In the genomic region with DNA sequence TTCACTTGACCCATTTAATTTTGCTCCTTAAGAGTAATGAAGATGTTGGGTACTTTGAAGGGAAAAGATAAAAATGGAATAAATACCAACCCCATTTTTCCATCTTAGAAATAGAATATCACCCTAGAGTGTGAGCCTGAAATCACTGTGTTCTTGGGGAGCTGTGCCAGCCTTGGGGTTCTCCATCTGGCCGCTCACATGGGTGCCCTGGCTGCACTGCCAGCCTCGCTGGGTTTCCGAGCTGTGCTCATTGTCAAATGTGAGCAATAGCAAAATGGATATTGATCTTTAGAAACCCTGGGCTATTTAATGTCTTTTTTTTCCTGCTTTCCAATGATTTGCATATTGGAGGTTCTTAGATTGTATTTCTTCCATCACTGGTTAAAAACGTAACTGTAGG, we compare ENCODE assay signal across 34 cellular contexts. TPM values are rescaled to one million over a fixed set of nuclear protein-coding genes. Genes with fewer than 3 reads are reported as not detected.
"Had no signal": no experiment of that assay in that cellular context is flagged by ENCODE, and none has a peak within 500 bp of the region (broad histone marks: within the 10 kb centered on the region; RNA-seq: fewer than 3 reads in every experiment).

No MANE protein-coding gene starts in this region.

- H3K36me3 ChIP-seq: MG63, Peyer's patch, WERI-Rb-1 had no signal

- ATAC-seq: activated CD8-positive, alpha-beta memory T cell treated with anti-CD3 and anti-CD28 coated beads, Interleukin-2, amount 10 ng/mL, durations not matched to agents 7 days and 5 days; activated naive CD8-positive, alpha-beta T cell treated with anti-CD3 and anti-CD28 coated beads, Interleukin-2, amount 50 U/mL, for 24 hours had no signal

- DNase-seq: activated CD4-positive, alpha-beta memory T cell treated with anti-CD3 and anti-CD28 coated beads, Interleukin-2, amount 10 ng/mL, durations not matched to agents 7 days and 5 days; activated CD4-positive, alpha-beta T cell treated with anti-CD3 and anti-CD28 coated beads for 1 hour; activated CD4-positive, alpha-beta T cell treated with anti-CD3 and anti-CD28 coated beads for 48 hours; activated CD4-positive, CD25-positive, alpha-beta regulatory T cell; activated CD8-positive, alpha-beta memory T cell treated with anti-CD3 and anti-CD28 coated beads for 24 hours; activated CD8-positive, alpha-beta memory T cell treated with anti-CD3 and anti-CD28 coated beads, Interleukin-2, amount 10 ng/mL, durations not matched to agents 7 days and 5 days; activated CD8-positive, alpha-beta memory T cell treated with anti-CD3 and anti-CD28 coated beads, Interleukin-2, amount 50 U/mL, for 48 hours; activated effector memory CD4-positive, alpha-beta T cell treated with Interleukin-2 at 50 U/mL for 16 hours; activated naive CD4-positive, alpha-beta T cell treated with anti-CD3 and anti-CD28 coated beads, Interleukin-2, amount 10 ng/mL, durations not matched to agents 7 days and 5 days; activated naive CD8-positive, alpha-beta T cell treated with anti-CD3 and anti-CD28 coated beads, Interleukin-2, amount 50 U/mL, for 24 hours; activated T-cell treated with anti-CD3 and anti-CD28 coated beads, Interleukin-2, amount 50 U/mL, for 48 hours; central memory CD4-positive, alpha-beta T cell; Kasumi-1; MG63; NCI-H1048; NCI-H1105 treated with DMSO at 0.1 percent for 48 hours; NCI-H1436; NCI-H1694; NCI-H1930; NCI-H2081 treated with DMSO at 0.1 percent for 48 hours; NCI-H226; NCI-H446 treated with DMSO at 0.1 percent for 48 hours; NCI-H524; NCI-H69; NCI-H82; Peyer's patch; RPMI8226; SHP77 treated with DMSO at 0.1 percent for 48 hours; SW 1271; T-helper 1 cell; T-helper 2 cell; T1000; WERI-Rb-1 had no signal

- H3K4me3 ChIP-seq: MG63, Peyer's patch had no signal

- H3K27ac ChIP-seq: Peyer's patch, WERI-Rb-1 had no signal

- H3K9me3 ChIP-seq: MG63, Peyer's patch had no signal

- H3K4me1 ChIP-seq: Peyer's patch had no signal

- H3K27me3 ChIP-seq: MG63, Peyer's patch had no signal

RNA-seq across cellular contexts. Expression of a gene that starts 9.3 kb away (rescaled TPM):
- total RNA-seq: activated CD4-positive, alpha-beta memory T cell treated with anti-CD3 and anti-CD28 coated beads, Interleukin-2, amount 10 ng/mL, durations not matched to agents 7 days and 5 days; activated CD8-positive, alpha-beta memory T cell treated with anti-CD3 and anti-CD28 coated beads, Interleukin-2, amount 10 ng/mL, durations not matched to agents 7 days and 5 days; SK-MEL-5 had no signal
